In genomic region chr3:155179425-155179814, GRCh38 we compare ENCODE assay signal across 22 cellular contexts.
"Had no signal": no experiment of that assay in that cellular context is flagged by ENCODE, and none has a peak within 500 bp of the region (broad histone marks: within the 10 kb centered on the region; RNA-seq: fewer than 3 reads in every experiment).

No MANE protein-coding gene starts in this region.

- H3K27ac Mint-ChIP-seq: activated CD8-positive, alpha-beta T cell treated with anti-CD3 and anti-CD28 coated beads, Interleukin-2, amount 10 ng/mL, durations not matched to agents 7 days and 5 days; activated naive CD4-positive, alpha-beta T cell treated with anti-CD3 and anti-CD28 coated beads, Interleukin-2, amount 50 U/mL, for 24 hours; brain; effector memory CD8-positive, alpha-beta T cell; T-helper 17 cell had no signal

- H3K36me3 ChIP-seq: gastroesophageal sphincter, right lobe of liver, thoracic aorta, upper lobe of left lung, WERI-Rb-1 had no signal

- H3K27ac ChIP-seq: gastroesophageal sphincter, right lobe of liver, thoracic aorta, upper lobe of left lung, WERI-Rb-1 had no signal

- H3K4me1 Mint-ChIP-seq: activated naive CD4-positive, alpha-beta T cell treated with anti-CD3 and anti-CD28 coated beads, Interleukin-2, amount 50 U/mL, for 24 hours; brain; T-helper 17 cell had no signal

- H3K9me3 Mint-ChIP-seq: activated naive CD4-positive, alpha-beta T cell treated with anti-CD3 and anti-CD28 coated beads, Interleukin-2, amount 50 U/mL, for 24 hours; brain had no signal

- H3K4me1 ChIP-seq: gastroesophageal sphincter, right lobe of liver, upper lobe of left lung had no signal

- ATAC-seq: activated CD8-positive, alpha-beta T cell treated with anti-CD3 and anti-CD28 coated beads, Interleukin-2, amount 10 ng/mL, durations not matched to agents 7 days and 5 days; effector memory CD8-positive, alpha-beta T cell; gastroesophageal sphincter; T-helper 17 cell had no signal

- H3K36me3 Mint-ChIP-seq: activated naive CD4-positive, alpha-beta T cell treated with anti-CD3 and anti-CD28 coated beads, Interleukin-2, amount 50 U/mL, for 24 hours; brain had no signal

- H3K27me3 ChIP-seq: gastroesophageal sphincter, right lobe of liver, upper lobe of left lung had no signal

- H3K4me3 ChIP-seq: gastroesophageal sphincter, right lobe of liver, thoracic aorta, upper lobe of left lung had no signal

- FAIRE-seq: islet of Langerhans, small intestine had no signal

- DNase-seq: activated CD4-positive, alpha-beta T cell treated with anti-CD3 and anti-CD28 coated beads, Interleukin-2, amount 10 ng/mL, durations not matched to agents 7 days and 5 days; activated CD4-positive, CD25-positive, alpha-beta regulatory T cell treated with anti-CD3 and anti-CD28 coated beads, Interleukin-2, amount 50 U/mL, for 72 hours; activated CD8-positive, alpha-beta T cell treated with anti-CD3 and anti-CD28 coated beads, Interleukin-2, amount 10 ng/mL, durations not matched to agents 7 days and 5 days; activated gamma-delta T cell treated with Interleukin-2 at 50 U/mL for 16 hours; activated T-cell treated with anti-CD3 and anti-CD28 coated beads, Interleukin-2, amount 50 U/mL, for 1 hour; aorta; effector memory CD8-positive, alpha-beta T cell; head of caudate nucleus; occipital lobe; right lobe of liver; stimulated activated CD4-positive, alpha-beta T cell treated with anti-CD3 and anti-CD28 coated beads, Interleukin-2, amount 100 ng/mL, for 24 hours; stimulated activated naive CD4-positive, alpha-beta T cell; SW 1271; T-helper 17 cell; upper lobe of left lung; WERI-Rb-1 had no signal

- H3K9me3 ChIP-seq: gastroesophageal sphincter, right lobe of liver, thoracic aorta, upper lobe of left lung had no signal

- H3K4me3 Mint-ChIP-seq: activated CD4-positive, alpha-beta T cell treated with anti-CD3 and anti-CD28 coated beads, Interleukin-2, amount 10 ng/mL, durations not matched to agents 7 days and 5 days; activated CD8-positive, alpha-beta T cell treated with anti-CD3 and anti-CD28 coated beads, Interleukin-2, amount 10 ng/mL, durations not matched to agents 7 days and 5 days; activated naive CD4-positive, alpha-beta T cell treated with anti-CD3 and anti-CD28 coated beads, Interleukin-2, amount 50 U/mL, for 24 hours; brain; effector memory CD8-positive, alpha-beta T cell; T-helper 17 cell had no signal

- H3K27me3 Mint-ChIP-seq: activated naive CD4-positive, alpha-beta T cell treated with anti-CD3 and anti-CD28 coated beads, Interleukin-2, amount 50 U/mL, for 24 hours; effector memory CD8-positive, alpha-beta T cell; T-helper 17 cell had no signal
